In genomic region chrX:154401918-154402621, GRCh38 we compare ENCODE assay signal across 9 cellular contexts. TPM values are rescaled to one million over a fixed set of nuclear protein-coding genes. Genes with fewer than 3 reads are reported as not detected.
A peak's percentile ranks its signal among the peaks of the same experiment; 100 is the strongest.
DNase-seq lines count a peak whose midpoint lies in the region; ATAC-seq and TF ChIP-seq lines count a peak whose summit lies in the region.
"Had no signal": no experiment of that assay in that cellular context is flagged by ENCODE, and none has a peak within 500 bp of the region (broad histone marks: within the 10 kb centered on the region; RNA-seq: fewer than 3 reads in every experiment).

No MANE protein-coding gene starts in this region.

- no peaks in the 10 kb centered on the region for H3K36me3 Mint-ChIP-seq in natural killer cell

- no peaks in the 10 kb centered on the region for H3K9me3 Mint-ChIP-seq in natural killer cell

- peak overlapping the region; percentile 97 for H3K27ac ChIP-seq in C4-2B
- H3K27ac ChIP-seq: testis had no signal

- in situ Hi-C loops in HAP-1 (cut with MboI; ENCODE audit: low sequenced_read_pairs): no loop called here

- peaks cover 4% of the 10 kb centered on the region for H3K4me1 ChIP-seq in HAP-1
- H3K4me1 ChIP-seq: testis had no signal

- no peak for TF ChIP-seq CTCF in C4-2B (conservative IDR thresholded peaks at IDR 0.05)
- TF ChIP-seq CTCF in natural killer cell (IDR thresholded peaks at IDR 0.05): no peak

- H3K4me3 ChIP-seq in HAP-1: no peak overlapping the region
- H3K4me3 ChIP-seq: testis had no signal

- peaks cover 32% of the 10 kb centered on the region for H3K36me3 ChIP-seq in HAP-1 (replicated peaks)

- ATAC-seq in esophagus mucosa: peak; percentile 42
- ATAC-seq in natural killer cell: no peak
- ATAC-seq in HG03097 (IDR thresholded peaks at IDR 0.05; ENCODE audit: low FRiP score, unreplicated experiment): no peak

- peaks cover 0 to 8% of the 10 kb centered on the region in 2 donors for H3K27me3 Mint-ChIP-seq in natural killer cell (ENCODE audit: low read depth in 2 of 2)

- H3K4me1 Mint-ChIP-seq in natural killer cell: peaks cover 14 to 19% of the 10 kb centered on the region in 2 donors

- intact Hi-C loops in natural killer cell (cut with micrococcal nuclease): no loop called here

- no peaks in the 10 kb centered on the region for H3K27me3 ChIP-seq in HAP-1 (ENCODE audit: low read depth)
- H3K27me3 ChIP-seq: testis had no signal

- H3K4me3 Mint-ChIP-seq in natural killer cell: no peak overlapping the region

- H3K27ac Mint-ChIP-seq in natural killer cell: peak overlapping the region in 1 of 2 donors; percentile 26

- no peaks in the 10 kb centered on the region for H3K9me3 ChIP-seq in HAP-1
- H3K9me3 ChIP-seq: testis had no signal

- peak; percentile 14; the same call in 1 of the 2 replicates for TF ChIP-seq POLR2A in Raji (IDR thresholded peaks at IDR 0.05; ENCODE audit: insufficient read depth, low read depth, low read length)

- DNase-seq in HAP-1 (ENCODE audit: low spot score in 2 of 2): peak; percentile 52 to 66
- DNase-seq in natural killer cell: no peak
- DNase-seq in NCI-H1417 treated with DMSO at 0.1 percent for 48 hours (lab: John Stamatoyannopoulos, UW): no peak
- no peak for DNase-seq in mesenteric fat pad (ENCODE audit: low spot score)
- DNase-seq: testis had no signal

RNA-seq across cellular contexts. Expression of gene RPL10, which starts 3.9 kb away (rescaled TPM):
- total RNA-seq in esophagus mucosa (2,565 TPM), natural killer cell (1,000 to 10,000 TPM; 2,249 to 2,456 (median 2,324) TPM), mesenteric fat pad (2,424 TPM)

RNA-seq across cellular contexts. Expression of gene DNASE1L1, which starts 7.0 kb away (rescaled TPM):
- 22.8 TPM for total RNA-seq in esophagus mucosa
- total RNA-seq in natural killer cell: 10 to 100 TPM; 16.7 to 19.6 (median 16.8) TPM
- 18.9 TPM for total RNA-seq in mesenteric fat pad

RNA-seq across cellular contexts. Expression of gene TAFAZZIN, which starts 9.3 kb away (rescaled TPM):
- total RNA-seq in esophagus mucosa (18.1 TPM), natural killer cell (10 to 100 TPM; 67.3 to 87.2 (median 67.7) TPM), mesenteric fat pad (32.4 TPM)

RNA-seq across cellular contexts. Expression of gene EMD, which starts 23.0 kb away (rescaled TPM):
- total RNA-seq in esophagus mucosa (49.3 TPM), natural killer cell (100 to 1,000 TPM; 141 to 175 (median 152) TPM), mesenteric fat pad (57.4 TPM)

RNA-seq across cellular contexts. Expression of gene ATP6AP1, which starts 26.4 kb away (rescaled TPM):
- total RNA-seq in esophagus mucosa: 63.2 TPM
- 10 to 100 TPM; 62.4 to 71.7 (median 65.9) TPM for total RNA-seq in natural killer cell
- total RNA-seq in mesenteric fat pad: 72.5 TPM

Comparison
In these comparisons a context has a peak if more than half of its experiments do, and no peak if none do; other contexts are left out.
1. DNase-seq: peak in HAP-1 (2 of 2); none in natural killer cell (single experiment), NCI-H1417 treated with DMSO at 0.1 percent for 48 hours (single experiment) and mesenteric fat pad (single experiment).